Comparison of ENCODE assay signal across 19 cellular contexts in genomic region chr15:99247063-99247462, GRCh38. TPM values are rescaled to one million over a fixed set of nuclear protein-coding genes. Genes with fewer than 3 reads are reported as not detected.
DNase-seq lines count a peak whose midpoint lies in the region; ATAC-seq, FAIRE-seq and TF ChIP-seq lines count a peak whose summit lies in the region.
"Had no signal": no experiment of that assay in that cellular context is flagged by ENCODE, and none has a peak within 500 bp of the region (broad histone marks: within the 10 kb centered on the region; RNA-seq: fewer than 3 reads in every experiment).

No MANE protein-coding gene starts in this region.

- no TSS peak for BruUV-seq in GM12878 (replicated peaks; lab: Mats Ljungman, UMichigan)

- SMC1A ChIA-PET in GM12878 (lab: Charles Lee; ENCODE audit: uncharacterized antibody, unreplicated experiment): interaction anchor here (1.9 kb wide), 1 partner anchor 457 kb away, joined by 5 read pairs; no protein-coding TSS in a partner anchor

- no peaks in the 10 kb centered on the region for H3K27me3 ChIP-seq in DND-41 (ENCODE audit: insufficient read depth, low read length, poor library complexity)
- no peaks in the 10 kb centered on the region for H3K27me3 ChIP-seq in Karpas-422 (ENCODE audit: low read length)
- H3K27me3 ChIP-seq in GM12878 (replicated peaks in 1 of 2; ENCODE audit: control insufficient read depth in 2 of 2, insufficient read depth in 2 of 2, low read length in 1 of 2): no peaks in the 10 kb centered on the region
- peaks cover 3% of the 10 kb centered on the region for H3K27me3 ChIP-seq in neural progenitor cell
- H3K27me3 ChIP-seq in tibial artery: no peaks in the 10 kb centered on the region

- POLR2A ChIA-PET in GM12878 (lab: Charles Lee): interaction anchor here (0.6 kb wide), 1 partner anchor 475 kb away, joined by 3 read pairs; no protein-coding TSS in a partner anchor

- no peak for DNase-seq in DND-41
- DNase-seq in Karpas-422: no peak
- no peak for DNase-seq in GM12878 (ENCODE audit: low read depth, low spot score)
- DNase-seq in neural progenitor cell (ENCODE audit: low spot score): no peak
- DNase-seq in D341Med (ENCODE audit: low spot score): no peak
- no peak for DNase-seq in tibial artery
- DNase-seq in SIG-M5 treated with dmso at 0.1 percent for 504 hours (lab: John Stamatoyannopoulos, UW; ENCODE audit: unreplicated experiment): no peak
- DNase-seq: Calu3; CD4-positive, CD25-positive, alpha-beta regulatory T cell; GDM1; GOT3; KBM-7; NCI-H2107; NCI-H345; RPMI8226; SIG-M5 had no signal

- intact Hi-C loops in GM12878 (cut with micrococcal nuclease; ENCODE audit: unreplicated experiment) (no loop called here), tibial artery (cut with DNase I; ENCODE audit: low total_unique reads) (no loop called here)

- RAD21 ChIA-PET in GM12878 (lab: Charles Lee; ENCODE audit: unreplicated experiment): no interaction called here

- H3K27ac ChIP-seq in DND-41 (ENCODE audit: low read length) (no peak overlapping the region), Karpas-422 (ENCODE audit: low read length) (no peak overlapping the region), GM12878 (ENCODE audit: control insufficient read depth, insufficient read depth) (no peak overlapping the region), neural progenitor cell (no peak overlapping the region), tibial artery (no peak overlapping the region)

- H3K4me1 ChIP-seq in DND-41 (ENCODE audit: insufficient read depth, low read length) (peaks cover 35% of the 10 kb centered on the region), Karpas-422 (ENCODE audit: low read length) (peaks cover 35% of the 10 kb centered on the region), GM12878 (ENCODE audit: control insufficient read depth, insufficient read depth, low read length) (no peaks in the 10 kb centered on the region), neural progenitor cell (peaks cover 15% of the 10 kb centered on the region), tibial artery (peaks cover 0 to 36% (median 19%) of the 10 kb centered on the region in 4 donors)

- no peak for TF ChIP-seq POLR2A in GM12878 (IDR thresholded peaks at IDR 0.05; ENCODE audit: low read depth, low read length)

- H3K79me2 ChIP-seq in DND-41 (ENCODE audit: insufficient read depth, low read length): peaks cover 50% of the 10 kb centered on the region
- H3K79me2 ChIP-seq in Karpas-422 (ENCODE audit: low read length): peaks cover 5% of the 10 kb centered on the region
- H3K79me2 ChIP-seq in GM12878 (ENCODE audit: control insufficient read depth, insufficient read depth, low read length): peaks cover 21% of the 10 kb centered on the region
- peaks cover 32% of the 10 kb centered on the region for H3K79me2 ChIP-seq in neural progenitor cell (ENCODE audit: low read depth)

- H4K20me1 ChIP-seq in DND-41 (ENCODE audit: insufficient read depth, low read length) (no peaks in the 10 kb centered on the region), Karpas-422 (ENCODE audit: insufficient read depth, low read depth, low read length) (no peaks in the 10 kb centered on the region), GM12878 (ENCODE audit: control insufficient read depth, insufficient read depth) (no peaks in the 10 kb centered on the region), neural progenitor cell (ENCODE audit: low read depth) (no peaks in the 10 kb centered on the region)

- TF ChIP-seq CTCF in DND-41 (IDR thresholded peaks at IDR 0.05; ENCODE audit: borderline replicate concordance, extremely low read depth, low read length, poor library complexity, severe bottlenecking) (no peak), GM12878 (IDR thresholded peaks at IDR 0.05 in 2 of 3, conservative IDR thresholded peaks at IDR 0.05 in 1 of 3; ENCODE audit: control insufficient read depth in 2 of 3, extremely low read depth in 1 of 3, insufficient read depth in 1 of 3, low read depth in 3 of 3, low read length in 3 of 3) (no peak), neural progenitor cell (IDR thresholded peaks at IDR 0.05) (no peak), tibial artery (IDR thresholded peaks at IDR 0.05) (no peak)

- H3K27me3 Mint-ChIP-seq in neural progenitor cell (ENCODE audit: insufficient read depth, low read depth): no peaks in the 10 kb centered on the region
- H3K27me3 Mint-ChIP-seq: B cell had no signal

- TF ChIP-seq RAD21 in GM12878 (IDR thresholded peaks at IDR 0.05; ENCODE audit: insufficient read depth, low read depth, low read length): no peak

- no peak overlapping the region for H3K9ac ChIP-seq in DND-41 (ENCODE audit: low read depth, low read length)
- H3K9ac ChIP-seq in Karpas-422 (ENCODE audit: low read length): no peak overlapping the region
- no peak overlapping the region for H3K9ac ChIP-seq in GM12878 (ENCODE audit: control insufficient read depth, insufficient read depth, low read length)
- H3K9ac ChIP-seq in neural progenitor cell: no peak overlapping the region

- in situ Hi-C loops in GM12878 (cut with MboI): no loop called here

- no peaks in the 10 kb centered on the region for H3K36me3 Mint-ChIP-seq in neural progenitor cell
- H3K36me3 Mint-ChIP-seq: CD4-positive, CD25-positive, alpha-beta regulatory T cell had no signal

- H3K4me3 ChIP-seq in DND-41 (ENCODE audit: low read depth in 1 of 2, low read length in 2 of 2) (no peak overlapping the region), Karpas-422 (ENCODE audit: low read length) (no peak overlapping the region), GM12878 (no peak overlapping the region), neural progenitor cell (no peak overlapping the region), tibial artery (no peak overlapping the region)

- peaks cover 9% of the 10 kb centered on the region for H3F3A ChIP-seq in neural progenitor cell (ENCODE audit: low read depth)

- peak overlapping the region; percentile 38; the same call in 1 of the 2 replicates for H3K4me2 ChIP-seq in DND-41 (ENCODE audit: insufficient read depth, low read length)
- peak overlapping the region; percentile 31 for H3K4me2 ChIP-seq in Karpas-422 (ENCODE audit: low read depth, low read length, poor library complexity, severe bottlenecking)
- 0 out of 2 replicates have a peak overlapping the region, but pooled peaks have one; percentile 47 for H3K4me2 ChIP-seq in GM12878 (ENCODE audit: control insufficient read depth, insufficient read depth)
- no peak overlapping the region for H3K4me2 ChIP-seq in neural progenitor cell

- no peaks in the 10 kb centered on the region for H3K36me3 ChIP-seq in DND-41 (ENCODE audit: insufficient read depth, low read length)
- no peaks in the 10 kb centered on the region for H3K36me3 ChIP-seq in Karpas-422 (ENCODE audit: insufficient read depth, low read length)
- H3K36me3 ChIP-seq in GM12878 (ENCODE audit: control insufficient read depth in 2 of 2, insufficient read depth in 2 of 2, low read length in 1 of 2): no peaks in the 10 kb centered on the region
- no peaks in the 10 kb centered on the region for H3K36me3 ChIP-seq in neural progenitor cell
- no peaks in the 10 kb centered on the region for H3K36me3 ChIP-seq in tibial artery

- CTCF ChIA-PET in GM12878 (lab: Yijun Ruan, JAX): interaction anchor here (1.1 kb wide), 1 partner anchor 295 kb away, joined by 3 read pairs; no protein-coding TSS in a partner anchor

- no peaks in the 10 kb centered on the region for H3K9me2 ChIP-seq in Karpas-422 (replicated peaks; ENCODE audit: insufficient read depth, low read length)

- peaks cover 10% of the 10 kb centered on the region for H3K4me1 Mint-ChIP-seq in neural progenitor cell

- no peak for FAIRE-seq in GM12878 (lab: Jason Lieb, UNC)
- FAIRE-seq: GM12891, GM18507 had no signal

- no peaks in the 10 kb centered on the region for H3K9me3 Mint-ChIP-seq in neural progenitor cell

- TF ChIP-seq EP300 in GM12878 (IDR thresholded peaks at IDR 0.05; ENCODE audit: borderline replicate concordance in 1 of 2, control insufficient read depth in 1 of 2, low read depth in 2 of 2, low read length in 2 of 2): no peak

- ATAC-seq in DND-41 (ENCODE audit: insufficient read depth, low read depth) (no peak), GM12878 (no peak)

- H2AFZ ChIP-seq in DND-41 (ENCODE audit: low read depth, low read length) (0 out of 2 replicates have a peak overlapping the region, but pooled peaks have one; percentile 5), Karpas-422 (ENCODE audit: low read length) (no peak overlapping the region), GM12878 (ENCODE audit: control insufficient read depth, low read depth, low read length) (no peak overlapping the region), neural progenitor cell (replicated peaks) (no peak overlapping the region)

- no peak overlapping the region for H3K27ac Mint-ChIP-seq in neural progenitor cell
- H3K27ac Mint-ChIP-seq: B cell had no signal

- H3K4me3 Mint-ChIP-seq in neural progenitor cell: peak overlapping the region; percentile 10
- H3K4me3 Mint-ChIP-seq: B cell; CD4-positive, CD25-positive, alpha-beta regulatory T cell had no signal

- 16% methylated on average over 3 of the region's 3 CpGs for WGBS in GM12878 (ENCODE audit: insufficient coverage, insufficient replicate concordance, low lambda C conversion rate, missing lambda C conversion rate)

- no peaks in the 10 kb centered on the region for H3K9me3 ChIP-seq in DND-41 (ENCODE audit: insufficient read depth, low read length, severe bottlenecking)
- no peaks in the 10 kb centered on the region for H3K9me3 ChIP-seq in Karpas-422 (ENCODE audit: low read length)
- H3K9me3 ChIP-seq in GM12878 (replicated peaks; ENCODE audit: control insufficient read depth, insufficient read depth, low read length): no peaks in the 10 kb centered on the region
- H3K9me3 ChIP-seq in neural progenitor cell (ENCODE audit: low read depth): no peaks in the 10 kb centered on the region
- H3K9me3 ChIP-seq in tibial artery: no peaks in the 10 kb centered on the region

RNA-seq across cellular contexts. Expression of gene TTC23, which starts 2.3 kb away (rescaled TPM):
- 4.1 and 9.0 TPM in 2 replicates for total RNA-seq in Karpas-422 (2014; rRNA removed; shearing (Covaris generic); ENCODE audit: low replicate concordance)
- total RNA-seq in GM12878 (2013; cell fraction: nucleolus; rRNA removed): 30.8 and 33.5 TPM in 2 replicates
- total RNA-seq in GM12878 (2014; rRNA removed) (6.8 and 7.5 TPM in 2 replicates), GM12878 (2014; rRNA removed; fragmentation: Illumina TruSeq; extraction: Trizol) (9.0 and 9.7 TPM in 2 replicates), GM12878 (2021) (7.8 and 8.0 TPM in 2 replicates), neural progenitor cell (ENCODE audit: low replicate concordance) (35.2 and 45.3 TPM in 2 replicates)
- polyA plus RNA-seq in GM12878 (2011; ENCODE audit: low read depth): 4.6 TPM
- polyA plus RNA-seq in GM12878 (2011; rRNA removed) (2.7 and 3.3 TPM in 2 replicates), GM12878 (2014; fragmentation: Illumina TruSeq; extraction: Trizol) (6.8 and 9.7 TPM in 2 replicates), GM12878 (2014; fragmentation: Nextera tagmentation; extraction: Ambion mirVana) (1 to 10 TPM; 1.2 to 1.4 TPM), GM12878 (2014; rRNA removed) (3.6 and 4.0 TPM in 2 replicates), GM12878 (2016; fragmentation: Nextera tagmentation; extraction: Ambion mirVana) (1 to 10 TPM; 6.2 to 7.2 TPM)
- 2.4 and 4.6 TPM in 2 replicates for polyA plus RNA-seq in GM12878 (2011; cell fraction: cytosol; rRNA removed)
- 5.5 and 7.3 TPM in 2 replicates for polyA plus RNA-seq in GM12878 (2011; cell fraction: nucleus; rRNA removed)
- 4.9 TPM in 2 replicates for polyA plus RNA-seq in GM12878 (2012)
- polyA minus RNA-seq in GM12878 (2011; rRNA and poly(A)+ RNA removed): 6.5 and 10.0 TPM in 2 replicates
- 2.1 and 3.7 TPM in 2 replicates for polyA minus RNA-seq in GM12878 (2011; cell fraction: cytosol; rRNA and poly(A)+ RNA removed)
- polyA minus RNA-seq in GM12878 (2011; cell fraction: nucleus; rRNA and poly(A)+ RNA removed): 6.3 and 8.1 TPM in 2 replicates

RNA-seq across cellular contexts. Expression of gene LRRC28, which starts 4.2 kb away (rescaled TPM):
- 35.4 and 88.0 TPM in 2 replicates for total RNA-seq in Karpas-422 (2014; rRNA removed; shearing (Covaris generic); ENCODE audit: low replicate concordance)
- 92.6 and 104 TPM in 2 replicates for total RNA-seq in GM12878 (2013; cell fraction: nucleolus; rRNA removed)
- total RNA-seq in GM12878 (2014; rRNA removed) (27.3 and 37.5 TPM in 2 replicates), GM12878 (2014; rRNA removed; fragmentation: Illumina TruSeq; extraction: Trizol) (21.5 and 25.1 TPM in 2 replicates), GM12878 (2021) (24.8 and 27.7 TPM in 2 replicates), neural progenitor cell (ENCODE audit: low replicate concordance) (34.5 and 37.5 TPM in 2 replicates)
- polyA plus RNA-seq in GM12878 (2011; ENCODE audit: low read depth): 14.7 TPM
- polyA plus RNA-seq in GM12878 (2011; rRNA removed) (54.9 and 60.0 TPM in 2 replicates), GM12878 (2014; fragmentation: Illumina TruSeq; extraction: Trizol) (27.5 and 34.0 TPM in 2 replicates), GM12878 (2014; fragmentation: Nextera tagmentation; extraction: Ambion mirVana) (10 to 100 TPM; 27.7 to 32.1 TPM), GM12878 (2014; rRNA removed) (17.2 and 21.3 TPM in 2 replicates), GM12878 (2016; fragmentation: Nextera tagmentation; extraction: Ambion mirVana) (10 to 100 TPM; 34.2 to 40.2 TPM)
- 44.5 and 55.7 TPM in 2 replicates for polyA plus RNA-seq in GM12878 (2011; cell fraction: cytosol; rRNA removed)
- 42.0 and 47.6 TPM in 2 replicates for polyA plus RNA-seq in GM12878 (2011; cell fraction: nucleus; rRNA removed)
- polyA plus RNA-seq in GM12878 (2012): 17.1 and 22.1 TPM in 2 replicates
- polyA minus RNA-seq in GM12878 (2011; rRNA and poly(A)+ RNA removed): 88.3 and 92.0 TPM in 2 replicates
- polyA minus RNA-seq in GM12878 (2011; cell fraction: cytosol; rRNA and poly(A)+ RNA removed): 13.1 and 14.5 TPM in 2 replicates
- polyA minus RNA-seq in GM12878 (2011; cell fraction: nucleus; rRNA and poly(A)+ RNA removed): 61.3 and 101 TPM in 2 replicates
